27 cellular contexts compared by ENCODE assay signal in the genomic region with DNA sequence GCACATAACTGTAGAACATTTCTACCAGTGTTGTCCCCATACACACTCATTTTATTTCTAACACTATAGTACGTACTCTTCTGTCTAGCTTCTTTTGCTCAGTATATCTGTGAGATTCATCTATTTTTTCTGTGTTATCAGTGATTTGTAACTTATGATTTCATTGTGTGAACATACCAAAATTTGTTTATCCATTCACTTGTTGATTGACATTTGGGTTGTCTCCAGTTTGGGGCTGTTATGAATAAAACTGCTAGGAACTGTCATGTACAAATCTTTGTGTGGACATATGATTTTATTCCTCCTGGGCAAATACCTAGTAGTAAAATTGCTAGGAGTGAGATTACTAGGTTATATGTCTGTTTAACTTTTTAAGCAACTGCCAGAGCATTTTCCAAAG.
"Had no signal": no experiment of that assay in that cellular context is flagged by ENCODE, and none has a peak within 500 bp of the region (broad histone marks: within the 10 kb centered on the region; RNA-seq: fewer than 3 reads in every experiment).

No MANE protein-coding gene starts in this region.

- H3K27me3 ChIP-seq: body of pancreas, colonic mucosa, ovary, sigmoid colon, stomach, thyroid gland, upper lobe of left lung, vagina had no signal

- DNase-seq: activated CD4-positive, alpha-beta memory T cell treated with anti-CD3 and anti-CD28 coated beads for 36 hours; activated CD4-positive, alpha-beta T cell treated with anti-CD3 and anti-CD28 coated beads, Interleukin-2, amount 10 ng/mL, durations not matched to agents 24 days and 14 days; activated CD4-positive, CD25-positive, alpha-beta regulatory T cell treated with anti-CD3 and anti-CD28 coated beads, Interleukin-2, amount 50 U/mL, for 72 hours; activated effector memory CD4-positive, alpha-beta T cell treated with anti-CD3 and anti-CD28 coated beads, Interleukin-2, amount 50 U/mL, for 16 hours; activated naive CD4-positive, alpha-beta T cell treated with anti-CD3 and anti-CD28 coated beads, Interleukin-2, amount 10 ng/mL, durations not matched to agents 7 days and 5 days; anterior cingulate cortex; body of pancreas; colonic mucosa; effector CD8-positive, alpha-beta T cell; islet precursor cell; left cardiac atrium; left ventricle myocardium superior; ovary; retina; sigmoid colon; small intestine; stimulated activated CD4-positive, alpha-beta T cell treated with anti-CD3 and anti-CD28 coated beads, Interleukin-4, amount 100 ng/mL, for 24 hours; stomach; T1000; thyroid gland; upper lobe of left lung; WERI-Rb-1 had no signal

- H3K27me3 Mint-ChIP-seq: activated CD4-positive, alpha-beta memory T cell treated with anti-CD3 and anti-CD28 coated beads for 36 hours; activated CD4-positive, alpha-beta T cell treated with anti-CD3 and anti-CD28 coated beads, Interleukin-2, amount 10 ng/mL, durations not matched to agents 24 days and 14 days; activated naive CD4-positive, alpha-beta T cell treated with anti-CD3 and anti-CD28 coated beads, Interleukin-2, amount 10 ng/mL, durations not matched to agents 7 days and 5 days; progenitor cell of endocrine pancreas had no signal

- H3K4me3 ChIP-seq: body of pancreas, colonic mucosa, ovary, sigmoid colon, stomach, thyroid gland, upper lobe of left lung, vagina had no signal

- H3K27ac ChIP-seq: body of pancreas, colonic mucosa, ovary, sigmoid colon, stomach, thyroid gland, upper lobe of left lung, vagina, WERI-Rb-1 had no signal

- H3K36me3 ChIP-seq: ovary had no signal

- H3K9me3 Mint-ChIP-seq: stimulated activated effector memory CD8-positive, alpha-beta T cell treated with anti-CD3 and anti-CD28 coated beads, Interleukin-12 subunit alpha, Interleukin-12 subunit beta, amount 100 ng/mL, for 72 hours had no signal

- H3K9me3 ChIP-seq: body of pancreas, colonic mucosa, ovary, sigmoid colon, stomach, thyroid gland, upper lobe of left lung, vagina had no signal

- H3K4me1 ChIP-seq: sigmoid colon had no signal

- ATAC-seq: body of pancreas; left cardiac atrium; left ventricle myocardium superior; stimulated activated effector memory CD8-positive, alpha-beta T cell treated with anti-CD3 and anti-CD28 coated beads, Interleukin-12 subunit alpha, Interleukin-12 subunit beta, amount 100 ng/mL, for 72 hours had no signal

- H3K4me3 Mint-ChIP-seq: activated CD4-positive, alpha-beta memory T cell treated with anti-CD3 and anti-CD28 coated beads for 36 hours; activated CD4-positive, alpha-beta T cell treated with anti-CD3 and anti-CD28 coated beads, Interleukin-2, amount 10 ng/mL, durations not matched to agents 24 days and 14 days; activated naive CD4-positive, alpha-beta T cell treated with anti-CD3 and anti-CD28 coated beads, Interleukin-2, amount 10 ng/mL, durations not matched to agents 7 days and 5 days; activated T-helper 1 cell treated with anti-CD3 and anti-CD28 coated beads, Interleukin-12 subunit alpha, Interleukin-12 subunit beta, Interleukin-2, Interleukin-4 antibody, amounts not matched to agents 30 ng/mL and 10 ng/mL and 1 ng/mL, durations not matched to agents 14 hours and 24 hours and 36 hours; stimulated activated effector memory CD8-positive, alpha-beta T cell treated with anti-CD3 and anti-CD28 coated beads, Interleukin-12 subunit alpha, Interleukin-12 subunit beta, amount 100 ng/mL, for 72 hours; T-helper 1 cell treated with Interleukin-12 subunit alpha and Interleukin-12 subunit beta and Interleukin-4 antibody, amounts not matched to agents 30 μg/mL and 1 μg/mL, for 36 hours had no signal

- H3K27ac Mint-ChIP-seq: activated CD4-positive, alpha-beta memory T cell treated with anti-CD3 and anti-CD28 coated beads for 36 hours; activated naive CD4-positive, alpha-beta T cell treated with anti-CD3 and anti-CD28 coated beads, Interleukin-2, amount 10 ng/mL, durations not matched to agents 7 days and 5 days; T-helper 1 cell treated with Interleukin-12 subunit alpha and Interleukin-12 subunit beta and Interleukin-4 antibody, amounts not matched to agents 30 μg/mL and 1 μg/mL, for 36 hours had no signal
